2 cellular contexts compared by ENCODE assay signal in genomic region chr3:196339044-196339443, GRCh38.
TF ChIP-seq lines count a peak whose summit lies in the region.

No MANE protein-coding gene starts in this region.

TF ChIP-seq in IMR-90, 13 proteins besides CTCF, POLR2A, EP300 and RAD21:
- TF ChIP-seq USF2 (IDR thresholded peaks at IDR 0.05; ENCODE audit: low read depth, low read length) (no peak), RCOR1 (IDR thresholded peaks at IDR 0.05; ENCODE audit: insufficient replicate concordance, low read length) (no peak), FOS (IDR thresholded peaks at IDR 0.05; ENCODE audit: low read depth, low read length) (no peak), NFE2L2 (IDR thresholded peaks at IDR 0.05; ENCODE audit: low read depth, low read length) (no peak), CHD1 (IDR thresholded peaks at IDR 0.05; ENCODE audit: low read depth, low read length) (no peak), MXI1 (IDR thresholded peaks at IDR 0.05; ENCODE audit: borderline replicate concordance, low read depth, low read length) (no peak), CEBPB (IDR thresholded peaks at IDR 0.05; ENCODE audit: low read depth, low read length) (no peak), MAFK (IDR thresholded peaks at IDR 0.05; ENCODE audit: low read depth, low read length) (no peak), SMC3 (IDR thresholded peaks at IDR 0.05; ENCODE audit: low read depth, low read length) (no peak), RFX5 (IDR thresholded peaks at IDR 0.05; ENCODE audit: low read depth, low read length) (no peak), BHLHE40 (IDR thresholded peaks at IDR 0.05; ENCODE audit: low read depth, low read length) (no peak), MAZ (IDR thresholded peaks at IDR 0.05; ENCODE audit: borderline replicate concordance, low read depth, low read length) (no peak)
- TF ChIP-seq, protein P1, sequence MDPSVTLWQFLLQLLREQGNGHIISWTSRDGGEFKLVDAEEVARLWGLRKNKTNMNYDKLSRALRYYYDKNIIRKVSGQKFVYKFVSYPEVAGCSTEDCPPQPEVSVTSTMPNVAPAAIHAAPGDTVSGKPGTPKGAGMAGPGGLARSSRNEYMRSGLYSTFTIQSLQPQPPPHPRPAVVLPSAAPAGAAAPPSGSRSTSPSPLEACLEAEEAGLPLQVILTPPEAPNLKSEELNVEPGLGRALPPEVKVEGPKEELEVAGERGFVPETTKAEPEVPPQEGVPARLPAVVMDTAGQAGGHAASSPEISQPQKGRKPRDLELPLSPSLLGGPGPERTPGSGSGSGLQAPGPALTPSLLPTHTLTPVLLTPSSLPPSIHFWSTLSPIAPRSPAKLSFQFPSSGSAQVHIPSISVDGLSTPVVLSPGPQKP (IDR thresholded peaks at IDR 0.05; ENCODE audit: borderline replicate concordance, low read depth, low read length) = no peak

TF ChIP-seq in K562, 482 proteins besides CTCF, POLR2A, EP300 and RAD21 (continues in another document):
- TF ChIP-seq ZBTB43 (CRISPR knock-in tag; IDR thresholded peaks at IDR 0.05) = no peak
- no peak for TF ChIP-seq SMAD2 (IDR thresholded peaks at IDR 0.05; ENCODE audit: low read depth, low read length)
- no peak for TF ChIP-seq SMAD4 (CRISPR knock-in tag; conservative IDR thresholded peaks at IDR 0.05)
- no peak for TF ChIP-seq DNMT1 (IDR thresholded peaks at IDR 0.05)
- no peak for TF ChIP-seq TCF7L2 (IDR thresholded peaks at IDR 0.05; ENCODE audit: low read depth, low read length)
- TF ChIP-seq ARNT (IDR thresholded peaks at IDR 0.05) = peak in 1 of 2 experiments; percentile 16; a peak in 1 of 4 replicates
- TF ChIP-seq SRSF7 (optimal IDR thresholded peaks at IDR 0.05; ENCODE audit: low read depth, low read length) = no peak
- no peak for TF ChIP-seq ZKSCAN1 (IDR thresholded peaks at IDR 0.05; ENCODE audit: low read depth, low read length)
- TF ChIP-seq POLR2AphosphoS5 (IDR thresholded peaks at IDR 0.05; ENCODE audit: control insufficient read depth, insufficient read depth, low read depth, low read length) = no peak
- TF ChIP-seq SUPT5H (IDR thresholded peaks at IDR 0.05) = no peak
- peak; percentile 76 for TF ChIP-seq ADNP (tag; IDR thresholded peaks at IDR 0.05)
- TF ChIP-seq ZNF764 (CRISPR knock-in tag; IDR thresholded peaks at IDR 0.05; ENCODE audit: low read depth) = no peak
- no peak for TF ChIP-seq TAF7 (tag; IDR thresholded peaks at IDR 0.05)
- 0 out of 2 replicates have a peak, but pooled peaks have one; percentile 31 for TF ChIP-seq HINFP (tag; conservative IDR thresholded peaks at IDR 0.05; ENCODE audit: low read depth)
- TF ChIP-seq, protein P2, sequence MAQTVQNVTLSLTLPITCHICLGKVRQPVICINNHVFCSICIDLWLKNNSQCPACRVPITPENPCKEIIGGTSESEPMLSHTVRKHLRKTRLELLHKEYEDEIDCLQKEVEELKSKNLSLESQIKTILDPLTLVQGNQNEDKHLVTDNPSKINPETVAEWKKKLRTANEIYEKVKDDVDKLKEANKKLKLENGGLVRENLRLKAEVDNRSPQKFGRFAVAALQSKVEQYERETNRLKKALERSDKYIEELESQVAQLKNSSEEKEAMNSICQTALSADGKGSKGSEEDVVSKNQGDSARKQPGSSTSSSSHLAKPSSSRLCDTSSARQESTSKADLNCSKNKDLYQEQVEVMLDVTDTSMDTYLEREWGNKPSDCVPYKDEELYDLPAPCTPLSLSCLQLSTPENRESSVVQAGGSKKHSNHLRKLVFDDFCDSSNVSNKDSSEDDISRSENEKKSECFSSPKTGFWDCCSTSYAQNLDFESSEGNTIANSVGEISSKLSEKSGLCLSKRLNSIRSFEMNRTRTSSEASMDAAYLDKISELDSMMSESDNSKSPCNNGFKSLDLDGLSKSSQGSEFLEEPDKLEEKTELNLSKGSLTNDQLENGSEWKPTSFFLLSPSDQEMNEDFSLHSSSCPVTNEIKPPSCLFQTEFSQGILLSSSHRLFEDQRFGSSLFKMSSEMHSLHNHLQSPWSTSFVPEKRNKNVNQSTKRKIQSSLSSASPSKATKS (CRISPR knock-in tag; IDR thresholded peaks at IDR 0.05) = no peak
- no peak for TF ChIP-seq RERE (CRISPR knock-in tag; IDR thresholded peaks at IDR 0.05; ENCODE audit: borderline replicate concordance)
- TF ChIP-seq PATZ1 (CRISPR knock-in tag; IDR thresholded peaks at IDR 0.05; ENCODE audit: borderline replicate concordance) = no peak
- no peak; the same call in 1 of the 2 replicates for TF ChIP-seq ZNF589 (CRISPR knock-in tag; IDR thresholded peaks at IDR 0.05; ENCODE audit: low read depth)
- TF ChIP-seq ZNF280B (CRISPR knock-in tag; IDR thresholded peaks at IDR 0.05) = no peak
- no peak for TF ChIP-seq MAFF (IDR thresholded peaks at IDR 0.05; ENCODE audit: low read length)
- TF ChIP-seq KHSRP (IDR thresholded peaks at IDR 0.05) = no peak
- no peak for TF ChIP-seq KLF10 (CRISPR knock-in tag; IDR thresholded peaks at IDR 0.05)
- no peak for TF ChIP-seq RBM25 (IDR thresholded peaks at IDR 0.05; ENCODE audit: low read depth, low read length, severe bottlenecking)
- TF ChIP-seq ZNF77 (CRISPR knock-in tag; IDR thresholded peaks at IDR 0.05) = no peak
- TF ChIP-seq, protein P3, sequence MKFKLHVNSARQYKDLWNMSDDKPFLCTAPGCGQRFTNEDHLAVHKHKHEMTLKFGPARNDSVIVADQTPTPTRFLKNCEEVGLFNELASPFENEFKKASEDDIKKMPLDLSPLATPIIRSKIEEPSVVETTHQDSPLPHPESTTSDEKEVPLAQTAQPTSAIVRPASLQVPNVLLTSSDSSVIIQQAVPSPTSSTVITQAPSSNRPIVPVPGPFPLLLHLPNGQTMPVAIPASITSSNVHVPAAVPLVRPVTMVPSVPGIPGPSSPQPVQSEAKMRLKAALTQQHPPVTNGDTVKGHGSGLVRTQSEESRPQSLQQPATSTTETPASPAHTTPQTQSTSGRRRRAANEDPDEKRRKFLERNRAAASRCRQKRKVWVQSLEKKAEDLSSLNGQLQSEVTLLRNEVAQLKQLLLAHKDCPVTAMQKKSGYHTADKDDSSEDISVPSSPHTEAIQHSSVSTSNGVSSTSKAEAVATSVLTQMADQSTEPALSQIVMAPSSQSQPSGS (CRISPR knock-in tag; IDR thresholded peaks at IDR 0.05) = no peak
- TF ChIP-seq MYC (IDR thresholded peaks at IDR 0.05; ENCODE audit: low read depth, low read length) = no peak
- no peak for TF ChIP-seq MYC (CRISPR knock-in tag; IDR thresholded peaks at IDR 0.05; ENCODE audit: borderline replicate concordance, low read depth)
- TF ChIP-seq ZNF512 (tag; IDR thresholded peaks at IDR 0.05) = no peak
- TF ChIP-seq HCFC1 (IDR thresholded peaks at IDR 0.05; ENCODE audit: low read depth, low read length) = no peak
- 0 out of 2 replicates have a peak, but pooled peaks have one; percentile 15 for TF ChIP-seq ZNF316 (IDR thresholded peaks at IDR 0.05)
- no peak for TF ChIP-seq LARP7 (IDR thresholded peaks at IDR 0.05)
- TF ChIP-seq NFXL1 (CRISPR knock-in tag; IDR thresholded peaks at IDR 0.05) = no peak
- TF ChIP-seq TBL1XR1 (IDR thresholded peaks at IDR 0.05; ENCODE audit: low read length in 2 of 2) = no peak
- TF ChIP-seq CCAR2 (IDR thresholded peaks at IDR 0.05; ENCODE audit: low read depth, low read length) = no peak
